Comparison of ENCODE assay signal across 8 cellular contexts in genomic region chr12:62933871-62934798, GRCh38. TPM values are rescaled to one million over a fixed set of nuclear protein-coding genes. Genes with fewer than 3 reads are reported as not detected.
A peak's percentile ranks its signal among the peaks of the same experiment; 100 is the strongest.
DNase-seq lines count a peak whose midpoint lies in the region; ATAC-seq and TF ChIP-seq lines count a peak whose summit lies in the region.

No MANE protein-coding gene starts in this region.

- H3K36me3 Mint-ChIP-seq in T-cell (no peaks in the 10 kb centered on the region), endodermal cell (ENCODE audit: low read depth) (no peaks in the 10 kb centered on the region), type B pancreatic cell (no peaks in the 10 kb centered on the region)

- H3K27me3 ChIP-seq in HL-60 (ENCODE audit: insufficient read depth, poor library complexity, severe bottlenecking) (no peaks in the 10 kb centered on the region), endodermal cell (ENCODE audit: control insufficient read depth, insufficient read depth, low read length, poor library complexity, severe bottlenecking) (peaks cover 12% of the 10 kb centered on the region)

- peak overlapping the region; percentile 75 to 83 (median 77) for H3K4me3 Mint-ChIP-seq in T-cell
- H3K4me3 Mint-ChIP-seq in endodermal cell = peak overlapping the region; percentile 90
- peak overlapping the region; percentile 99 for H3K4me3 Mint-ChIP-seq in type B pancreatic cell

- TF ChIP-seq CTCF in HL-60 (IDR thresholded peaks at IDR 0.05; ENCODE audit: insufficient read depth, low read length) (no peak), endodermal cell (conservative IDR thresholded peaks at IDR 0.05) (no peak), type B pancreatic cell (conservative IDR thresholded peaks at IDR 0.05) (no peak)

- H3K27ac ChIP-seq in HL-60 (replicated peaks) (peak overlapping the region; percentile 77), endodermal cell (ENCODE audit: low read depth, low read length) (no peak overlapping the region)

- WGBS in endodermal cell (ENCODE audit: insufficient coverage in 1 of 2, insufficient read length in 1 of 2), 2 experiments = 0 to 1% methylated on average over 25 to 63 of the region's 65 CpGs

- POLR2A ChIA-PET in T-cell (lab: Charles Lee) = no interaction called here

- no peaks in the 10 kb centered on the region for H3K9me3 ChIP-seq in endodermal cell (ENCODE audit: control insufficient read depth, low read length)

- H3K4me1 Mint-ChIP-seq in T-cell = peaks cover 6 to 15% (median 11%) of the 10 kb centered on the region in 3 donors
- H3K4me1 Mint-ChIP-seq in endodermal cell = peaks cover 43% of the 10 kb centered on the region
- peaks cover 36% of the 10 kb centered on the region for H3K4me1 Mint-ChIP-seq in type B pancreatic cell (ENCODE audit: unreplicated experiment)

- H3K9me3 Mint-ChIP-seq in T-cell (no peaks in the 10 kb centered on the region), endodermal cell (no peaks in the 10 kb centered on the region), type B pancreatic cell (no peaks in the 10 kb centered on the region)

- no peak overlapping the region for H3K27ac Mint-ChIP-seq in T-cell
- H3K27ac Mint-ChIP-seq in endodermal cell = peak overlapping the region; percentile 84
- H3K27ac Mint-ChIP-seq in type B pancreatic cell = peak overlapping the region; percentile 90

- peak; percentile 57 for DNase-seq in NCI-H1105 treated with DMSO at 0.1 percent for 48 hours (lab: John Stamatoyannopoulos, UW)
- no peak for DNase-seq in NCI-H1105 (lab: John Stamatoyannopoulos, UW)
- DNase-seq in HL-60 (ENCODE audit: low read depth in 1 of 2, low spot score in 1 of 2) = peak in 1 of 2 experiments; percentile 59
- DNase-seq in T-cell = peak in 5 of 34 experiments; percentile 1 to 7 (median 2)
- peak; percentile 92 for DNase-seq in endodermal cell
- DNase-seq in midbrain (lab: John Stamatoyannopoulos, UW) = peak; percentile 63
- peak; percentile 74 for DNase-seq in type B pancreatic cell (ENCODE audit: extremely low spot score, unreplicated experiment)

- no peaks in the 10 kb centered on the region for H3K36me3 ChIP-seq in endodermal cell (ENCODE audit: control insufficient read depth, insufficient read depth, low read length)

- CTCF ChIA-PET in T-cell (lab: Charles Lee) = no interaction called here

- peak; percentile 42 for ATAC-seq in GM21360 (IDR thresholded peaks at IDR 0.05; ENCODE audit: unreplicated experiment)
- ATAC-seq in T-cell (replicated peaks in 1 of 4) = peak in 3 of 4 experiments; percentile 29 to 51 (median 44)

- H3K4me1 ChIP-seq in endodermal cell (ENCODE audit: control insufficient read depth, insufficient read depth, low read length) = peaks cover 18% of the 10 kb centered on the region

- H3K27me3 Mint-ChIP-seq in T-cell = peaks cover 24 to 40% of the 10 kb centered on the region in 2 donors
- H3K27me3 Mint-ChIP-seq in endodermal cell (ENCODE audit: insufficient read depth) = peaks cover 6% of the 10 kb centered on the region
- H3K27me3 Mint-ChIP-seq in type B pancreatic cell = peaks cover 5% of the 10 kb centered on the region

- H3K9ac ChIP-seq in endodermal cell (ENCODE audit: extremely low read depth, low read length, poor library complexity, severe bottlenecking) = peak overlapping the region; percentile 34

- H3K4me3 ChIP-seq in HL-60 (replicated peaks; ENCODE audit: insufficient read depth, low read length) = peak overlapping the region; percentile 78
- peak overlapping the region; percentile 82 for H3K4me3 ChIP-seq in endodermal cell (ENCODE audit: low read length)

RNA-seq across cellular contexts. Expression of gene PPM1H, which starts 0.8 kb away (rescaled TPM):
- total RNA-seq in T-cell (under 1 TPM; 0.18 to 0.82 (median 0.42) TPM), endodermal cell (10 to 100 TPM; 46.4 to 74.4 TPM), type B pancreatic cell (ENCODE audit: low replicate concordance) (31.0 and 78.9 TPM in 2 replicates)
- polyA plus RNA-seq in endodermal cell (2013, experiment 1 of 2) = 5.9 TPM
- 5.6 TPM for polyA plus RNA-seq in endodermal cell (2013, experiment 2 of 2)

Comparison
In these comparisons a context has a peak if more than half of its experiments do, and no peak if none do; other contexts are left out.
1. H3K27ac Mint-ChIP-seq: peak in endodermal cell (single experiment) and type B pancreatic cell (single experiment); none in T-cell (0 of 2).
2. RNA of gene PPM1H, which starts 0.8 kb away (total RNA-seq): 46.4 to 74.4 TPM in endodermal cell and 31.0 to 78.9 TPM in type B pancreatic cell; 0.18 to 0.82 TPM in T-cell; every median in the first group is over 10 times any median in the second.
3. Peak in every context shown above with its lines, with median percentiles within 50 percentile points of each other: H3K4me3 Mint-ChIP-seq.